30 cellular contexts compared by ENCODE assay signal in genomic region chrX:101764538-101764937, GRCh38.
A peak's percentile ranks its signal among the peaks of the same experiment; 100 is the strongest.
DNase-seq lines count a peak whose midpoint lies in the region; FAIRE-seq lines count a peak whose summit lies in the region.
"Had no signal": no experiment of that assay in that cellular context is flagged by ENCODE, and none has a peak within 500 bp of the region (broad histone marks: within the 10 kb centered on the region; RNA-seq: fewer than 3 reads in every experiment).

No MANE protein-coding gene starts in this region.

- H3K27me3 Mint-ChIP-seq in activated naive CD4-positive, alpha-beta T cell treated with anti-CD3 and anti-CD28 coated beads, Interleukin-2, amount 50 U/mL, for 24 hours, result no peaks in the 10 kb centered on the region

- no peaks in the 10 kb centered on the region for H3K36me3 Mint-ChIP-seq in activated naive CD4-positive, alpha-beta T cell treated with anti-CD3 and anti-CD28 coated beads, Interleukin-2, amount 50 U/mL, for 24 hours
- H3K36me3 Mint-ChIP-seq: CD8-positive, alpha-beta T cell had no signal

- H3K4me1 Mint-ChIP-seq in activated naive CD4-positive, alpha-beta T cell treated with anti-CD3 and anti-CD28 coated beads, Interleukin-2, amount 50 U/mL, for 24 hours, result no peaks in the 10 kb centered on the region
- H3K4me1 Mint-ChIP-seq: activated CD4-positive, alpha-beta T cell treated with anti-CD3 and anti-CD28 coated beads, Interleukin-2, amount 10 ng/mL, durations not matched to agents 7 days and 5 days; central memory CD8-positive, alpha-beta T cell; nephron progenitor cell had no signal

- peak overlapping the region; percentile 70 for H3K27ac Mint-ChIP-seq in activated naive CD4-positive, alpha-beta T cell treated with anti-CD3 and anti-CD28 coated beads, Interleukin-2, amount 50 U/mL, for 24 hours
- H3K27ac Mint-ChIP-seq: activated CD4-positive, alpha-beta T cell treated with anti-CD3 and anti-CD28 coated beads, Interleukin-2, amount 10 ng/mL, durations not matched to agents 7 days and 5 days; activated naive CD4-positive, alpha-beta T cell treated with anti-CD3 and anti-CD28 coated beads for 36 hours; activated T-cell treated with anti-CD3 and anti-CD28 coated beads, Interleukin-2, amount 50 U/mL, for 72 hours; CD8-positive, alpha-beta T cell; H9; nephron progenitor cell; T-helper 1 cell treated with Interleukin-12 subunit alpha and Interleukin-12 subunit beta and Interleukin-4 antibody, amounts not matched to agents 30 μg/mL and 1 μg/mL, for 36 hours had no signal

- H3K9me3 Mint-ChIP-seq in activated naive CD4-positive, alpha-beta T cell treated with anti-CD3 and anti-CD28 coated beads, Interleukin-2, amount 50 U/mL, for 24 hours, result no peaks in the 10 kb centered on the region
- H3K9me3 Mint-ChIP-seq: activated CD4-positive, alpha-beta T cell treated with anti-CD3 and anti-CD28 coated beads, Interleukin-2, amount 10 ng/mL, durations not matched to agents 7 days and 5 days; activated naive CD4-positive, alpha-beta T cell treated with anti-CD3 and anti-CD28 coated beads for 36 hours; activated T-cell treated with anti-CD3 and anti-CD28 coated beads, Interleukin-2, amount 50 U/mL, for 72 hours; CD8-positive, alpha-beta T cell; central memory CD8-positive, alpha-beta T cell; T-helper 1 cell treated with Interleukin-12 subunit alpha and Interleukin-12 subunit beta and Interleukin-4 antibody, amounts not matched to agents 30 μg/mL and 1 μg/mL, for 36 hours had no signal

- in situ Hi-C loops in SK-MEL-5 (cut with HindIII; ENCODE audit: low pct_unique_long_range_greater_than_20kb, low sequenced_read_pairs), result no loop called here

- H3K4me3 Mint-ChIP-seq in activated naive CD4-positive, alpha-beta T cell treated with anti-CD3 and anti-CD28 coated beads, Interleukin-2, amount 50 U/mL, for 24 hours, result no peak overlapping the region
- H3K4me3 Mint-ChIP-seq: activated CD4-positive, alpha-beta T cell treated with anti-CD3 and anti-CD28 coated beads, Interleukin-2, amount 10 ng/mL, durations not matched to agents 7 days and 5 days; activated naive CD4-positive, alpha-beta T cell treated with anti-CD3 and anti-CD28 coated beads for 36 hours; activated T-cell treated with anti-CD3 and anti-CD28 coated beads, Interleukin-2, amount 50 U/mL, for 72 hours; CD8-positive, alpha-beta T cell; central memory CD8-positive, alpha-beta T cell; H9; nephron progenitor cell; T-helper 1 cell treated with Interleukin-12 subunit alpha and Interleukin-12 subunit beta and Interleukin-4 antibody, amounts not matched to agents 30 μg/mL and 1 μg/mL, for 36 hours had no signal

- no peak overlapping the region for H3K27ac ChIP-seq in caudate nucleus (ENCODE audit: low read depth, low read length)
- H3K27ac ChIP-seq: epithelial cell of prostate, VCaP had no signal

- no peak for FAIRE-seq in urothelium cell line (lab: Jason Lieb, UNC)
- FAIRE-seq: GM12891 had no signal

- no peak for DNase-seq in activated naive CD4-positive, alpha-beta T cell treated with anti-CD3 and anti-CD28 coated beads, Interleukin-2, amount 50 U/mL, for 16 hours
- DNase-seq in SK-MEL-5 (ENCODE audit: low read depth, low spot score) (peak; percentile 21), iris pigment epithelial cell (ENCODE audit: low read depth) (peak; percentile 8), urothelium cell line (ENCODE audit: low spot score) (peak; percentile 36), dedifferentiated amniotic fluid mesenchymal stem cell (ENCODE audit: extremely low spot score) (no peak), caudate nucleus (lab: John Stamatoyannopoulos, UW) (no peak)
- DNase-seq in stimulated activated CD4-positive, alpha-beta T cell treated with anti-CD3 and anti-CD28 coated beads, Interleukin-2, amount 100 ng/mL, for 24 hours, result no peak
- DNase-seq: 8988T; activated CD4-positive, alpha-beta T cell treated with anti-CD3 and anti-CD28 coated beads, Interleukin-2, amount 10 ng/mL, durations not matched to agents 7 days and 5 days; activated naive CD4-positive, alpha-beta T cell treated with anti-CD3 and anti-CD28 coated beads for 36 hours; activated T-cell treated with anti-CD3 and anti-CD28 coated beads, Interleukin-2, amount 50 U/mL, for 72 hours; AML-193; anterior cingulate cortex; CD8-positive, alpha-beta T cell; DMS153; H9; head of caudate nucleus; Karpas-422; NCI-H187; NCI-H69; nephron progenitor cell; posterior cingulate gyrus; RPMI8226; trophoblast cell had no signal

Comparison
In these comparisons a context has a peak if more than half of its experiments do, and no peak if none do; other contexts are left out.
1. DNase-seq: peak in SK-MEL-5 (single experiment), iris pigment epithelial cell (single experiment) and urothelium cell line (single experiment); none in activated naive CD4-positive, alpha-beta T cell treated with anti-CD3 and anti-CD28 coated beads, Interleukin-2, amount 50 U/mL, for 16 hours (single experiment), stimulated activated CD4-positive, alpha-beta T cell treated with anti-CD3 and anti-CD28 coated beads, Interleukin-2, amount 100 ng/mL, for 24 hours (0 of 2), dedifferentiated amniotic fluid mesenchymal stem cell (single experiment) and caudate nucleus (0 of 61).